In genomic region chr22:47570851-47571250, GRCh38 we compare ENCODE assay signal across 19 cellular contexts.
DNase-seq lines count a peak whose midpoint lies in the region; ATAC-seq and TF ChIP-seq lines count a peak whose summit lies in the region.
"Had no signal": no experiment of that assay in that cellular context is flagged by ENCODE, and none has a peak within 500 bp of the region (broad histone marks: within the 10 kb centered on the region; RNA-seq: fewer than 3 reads in every experiment).

No MANE protein-coding gene starts in this region.

- H3K9me3 ChIP-seq in upper lobe of right lung = no peaks in the 10 kb centered on the region
- H3K9me3 ChIP-seq: A549, Caco-2 had no signal

- intact Hi-C loops in posterior vena cava (cut with DNase I) (no loop called here), upper lobe of right lung (cut with DNase I) (no loop called here)

- no peak overlapping the region for H3K27ac Mint-ChIP-seq in activated CD8-positive, alpha-beta memory T cell treated with anti-CD3 and anti-CD28 coated beads, Interleukin-2, amount 10 ng/mL, durations not matched to agents 7 days and 5 days
- H3K27ac Mint-ChIP-seq in immature natural killer cell = no peak overlapping the region
- H3K27ac Mint-ChIP-seq: B cell; CD4-positive, alpha-beta T cell; CD8-positive, alpha-beta T cell had no signal

- no peak overlapping the region for H3K27ac ChIP-seq in upper lobe of right lung
- H3K27ac ChIP-seq: 22Rv1; A549; BLaER1 treated with 17β-estradiol and CSF1 and Interleukin-3, amounts not matched to agents 10 nM and 100 nM; C4-2B had no signal

- no peak for ATAC-seq in activated CD8-positive, alpha-beta memory T cell treated with anti-CD3 and anti-CD28 coated beads, Interleukin-2, amount 10 ng/mL, durations not matched to agents 7 days and 5 days
- ATAC-seq in upper lobe of right lung = no peak
- ATAC-seq: A549; CD8-positive, alpha-beta T cell had no signal

- CTCF ChIA-PET in activated CD8-positive, alpha-beta memory T cell treated with anti-CD3 and anti-CD28 coated beads, Interleukin-2, amount 10 ng/mL, durations not matched to agents 7 days and 5 days (lab: Charles Lee) = no interaction called here

- H3K36me3 Mint-ChIP-seq in activated CD8-positive, alpha-beta memory T cell treated with anti-CD3 and anti-CD28 coated beads, Interleukin-2, amount 10 ng/mL, durations not matched to agents 7 days and 5 days = no peaks in the 10 kb centered on the region
- H3K36me3 Mint-ChIP-seq in immature natural killer cell = no peaks in the 10 kb centered on the region
- H3K36me3 Mint-ChIP-seq: CD8-positive, alpha-beta T cell had no signal

- H3K4me3 ChIP-seq in upper lobe of right lung = no peak overlapping the region
- H3K4me3 ChIP-seq: A549; BLaER1 treated with 17β-estradiol and CSF1 and Interleukin-3, amounts not matched to agents 10 nM and 100 nM had no signal

- no peaks in the 10 kb centered on the region for H3K4me1 ChIP-seq in upper lobe of right lung
- H3K4me1 ChIP-seq: A549, Caco-2 had no signal

- H3K9me3 Mint-ChIP-seq in activated CD8-positive, alpha-beta memory T cell treated with anti-CD3 and anti-CD28 coated beads, Interleukin-2, amount 10 ng/mL, durations not matched to agents 7 days and 5 days (ENCODE audit: low read depth) = no peaks in the 10 kb centered on the region
- no peaks in the 10 kb centered on the region for H3K9me3 Mint-ChIP-seq in immature natural killer cell
- H3K9me3 Mint-ChIP-seq: CD4-positive, alpha-beta T cell; CD8-positive, alpha-beta T cell had no signal

- TF ChIP-seq CTCF in upper lobe of right lung (IDR thresholded peaks at IDR 0.05) = no peak

- no peaks in the 10 kb centered on the region for H3K27me3 ChIP-seq in upper lobe of right lung
- H3K27me3 ChIP-seq: BLaER1 treated with 17β-estradiol and CSF1 and Interleukin-3, amounts not matched to agents 10 nM and 100 nM had no signal

- no peak overlapping the region for H3K4me3 Mint-ChIP-seq in activated CD8-positive, alpha-beta memory T cell treated with anti-CD3 and anti-CD28 coated beads, Interleukin-2, amount 10 ng/mL, durations not matched to agents 7 days and 5 days
- no peak overlapping the region for H3K4me3 Mint-ChIP-seq in immature natural killer cell
- H3K4me3 Mint-ChIP-seq: B cell; CD4-positive, alpha-beta T cell; CD8-positive, alpha-beta T cell had no signal

- H3K27me3 Mint-ChIP-seq in activated CD8-positive, alpha-beta memory T cell treated with anti-CD3 and anti-CD28 coated beads, Interleukin-2, amount 10 ng/mL, durations not matched to agents 7 days and 5 days = no peaks in the 10 kb centered on the region
- H3K27me3 Mint-ChIP-seq in immature natural killer cell (ENCODE audit: low read depth in 3 of 3) = peaks cover 1 to 12% (median 2%) of the 10 kb centered on the region in 3 donors

- DNase-seq in activated CD8-positive, alpha-beta memory T cell treated with anti-CD3 and anti-CD28 coated beads, Interleukin-2, amount 50 U/mL, for 48 hours = peak; percentile 20
- no peak for DNase-seq in activated CD8-positive, alpha-beta memory T cell treated with anti-CD3 and anti-CD28 coated beads, Interleukin-2, amount 10 ng/mL, durations not matched to agents 7 days and 5 days
- DNase-seq in islet precursor cell (peak; percentile 16), posterior vena cava (ENCODE audit: low spot score) (peak; percentile 48), upper lobe of right lung (peak; percentile 35), immature natural killer cell (no peak), kidney tubule cell (ENCODE audit: low spot score) (no peak)
- DNase-seq: AML-193; Caco-2; Calu3; CD4-positive, alpha-beta T cell; DMS79 treated with DMSO at 0.1 percent for 48 hours; GF-D8 had no signal

- H3K36me3 ChIP-seq in upper lobe of right lung = no peaks in the 10 kb centered on the region
- H3K36me3 ChIP-seq: BLaER1 treated with 17β-estradiol and CSF1 and Interleukin-3, amounts not matched to agents 10 nM and 100 nM had no signal

- H3K4me1 Mint-ChIP-seq in activated CD8-positive, alpha-beta memory T cell treated with anti-CD3 and anti-CD28 coated beads, Interleukin-2, amount 10 ng/mL, durations not matched to agents 7 days and 5 days = no peaks in the 10 kb centered on the region
- no peaks in the 10 kb centered on the region for H3K4me1 Mint-ChIP-seq in immature natural killer cell
- H3K4me1 Mint-ChIP-seq: B cell had no signal

Comparison
In these comparisons a context has a peak if more than half of its experiments do, and no peak if none do; other contexts are left out.
1. DNase-seq: peak in activated CD8-positive, alpha-beta memory T cell treated with anti-CD3 and anti-CD28 coated beads, Interleukin-2, amount 50 U/mL, for 48 hours (single experiment), islet precursor cell (single experiment), posterior vena cava (single experiment) and upper lobe of right lung (single experiment); none in activated CD8-positive, alpha-beta memory T cell treated with anti-CD3 and anti-CD28 coated beads, Interleukin-2, amount 10 ng/mL, durations not matched to agents 7 days and 5 days (single experiment), immature natural killer cell (0 of 3) and kidney tubule cell (single experiment).